ENCODE assay signal across 8 cellular contexts in genomic region chr10:105952153-105952552, GRCh38.
A peak's percentile ranks its signal among the peaks of the same experiment; 100 is the strongest.
DNase-seq lines count a peak whose midpoint lies in the region; ATAC-seq, FAIRE-seq and TF ChIP-seq lines count a peak whose summit lies in the region.

No MANE protein-coding gene starts in this region.

- no peaks in the 10 kb centered on the region for H3K27me3 ChIP-seq in lower lobe of right lung (ENCODE audit: low read depth)

- H3K27ac ChIP-seq in lower lobe of right lung = peak overlapping the region; percentile 33

- TF ChIP-seq CTCF in lower lobe of right lung (IDR thresholded peaks at IDR 0.05) (no peak), D721Med (IDR thresholded peaks at IDR 0.05; ENCODE audit: insufficient read depth, missing control alignments) (no peak)

- ATAC-seq in GM19351 (IDR thresholded peaks at IDR 0.05; ENCODE audit: unreplicated experiment) (peak; percentile 92), HG03280 (IDR thresholded peaks at IDR 0.05; ENCODE audit: unreplicated experiment) (peak; percentile 89), lower lobe of right lung (peak; percentile 86 to 91)

- no peaks in the 10 kb centered on the region for H3K9me3 ChIP-seq in lower lobe of right lung

- no peaks in the 10 kb centered on the region for H3K36me3 ChIP-seq in lower lobe of right lung

- FAIRE-seq in D721Med (lab: Jason Lieb, UNC) = no peak

- peak; percentile 14 for DNase-seq in A172 (ENCODE audit: low spot score)
- peak; percentile 19 for DNase-seq in amniotic stem cell (lab: John Stamatoyannopoulos, UW)
- DNase-seq in lower lobe of right lung = peak; percentile 44
- no peak for DNase-seq in HuH-7 (ENCODE audit: low spot score)
- DNase-seq in D721Med (ENCODE audit: insufficient read length, low spot score) = no peak
- no peak for DNase-seq in stimulated activated naive CD4-positive, alpha-beta T cell treated with Interleukin-2 at 50 U/mL for 16 hours (lab: John Stamatoyannopoulos, UW)

- H3K4me1 ChIP-seq in lower lobe of right lung = peaks cover 10% of the 10 kb centered on the region

- intact Hi-C loops in lower lobe of right lung (cut with DNase I) = no loop called here

- H3K4me3 ChIP-seq in lower lobe of right lung = no peak overlapping the region

Comparison
In these comparisons a context has a peak if more than half of its experiments do, and no peak if none do; other contexts are left out.
1. DNase-seq: peak in A172 (single experiment), amniotic stem cell (single experiment) and lower lobe of right lung (single experiment); none in HuH-7 (single experiment), D721Med (single experiment) and stimulated activated naive CD4-positive, alpha-beta T cell treated with Interleukin-2 at 50 U/mL for 16 hours (single experiment).
2. Peak in every context shown above with its lines, with median percentiles within 50 percentile points of each other: ATAC-seq.